Comparison of ENCODE assay signal across 21 cellular contexts in the genomic region with DNA sequence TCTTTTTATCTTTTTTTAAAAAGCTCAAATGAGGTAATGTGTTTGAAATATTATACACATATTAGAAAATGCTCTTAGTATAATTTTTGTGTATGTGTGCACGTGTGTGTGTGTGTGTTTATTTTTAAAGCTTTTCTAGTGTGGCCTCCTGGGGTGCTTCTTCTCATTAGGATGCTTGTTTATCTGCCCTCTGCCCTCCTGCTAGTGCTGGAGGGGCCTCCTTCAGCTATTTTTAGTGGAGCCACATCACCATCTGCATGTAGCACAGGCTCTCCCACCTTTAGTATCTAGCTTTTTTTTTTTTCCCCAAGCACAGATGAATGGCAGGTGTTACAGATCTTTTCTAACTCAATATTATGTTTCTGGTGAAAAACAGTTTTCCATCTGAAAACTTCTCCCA.
A peak's percentile ranks its signal among the peaks of the same experiment; 100 is the strongest.
DNase-seq lines count a peak whose midpoint lies in the region; ATAC-seq and TF ChIP-seq lines count a peak whose summit lies in the region.
"Had no signal": no experiment of that assay in that cellular context is flagged by ENCODE, and none has a peak within 500 bp of the region (broad histone marks: within the 10 kb centered on the region; RNA-seq: fewer than 3 reads in every experiment).

No MANE protein-coding gene starts in this region.

- WGBS in smooth muscle cell (ENCODE audit: low lambda C conversion rate): 57% methylated on average over 1 of the region's 1 CpG

- H2AFZ ChIP-seq in smooth muscle cell (ENCODE audit: low read depth): no peak overlapping the region
- H2AFZ ChIP-seq: PC-9 had no signal

- TF ChIP-seq CTCF in smooth muscle cell (IDR thresholded peaks at IDR 0.05; ENCODE audit: borderline replicate concordance, insufficient read depth, poor library complexity, severe bottlenecking): no peak

- peaks cover 6% of the 10 kb centered on the region for H3K4me1 ChIP-seq in iPS-15b (ENCODE audit: control insufficient read depth, insufficient read depth, low read length)
- no peaks in the 10 kb centered on the region for H3K4me1 ChIP-seq in smooth muscle cell (ENCODE audit: low read depth)
- H3K4me1 ChIP-seq: BLaER1 had no signal

- no peak overlapping the region for H3K4me2 ChIP-seq in smooth muscle cell
- H3K4me2 ChIP-seq: BLaER1, PC-9 had no signal

- intact Hi-C loops in left ventricle myocardium superior (cut with micrococcal nuclease) (no loop called here), Right ventricle myocardium inferior (cut with DNase I) (loop anchor here (10.0 kb wide), 1 partner anchor 166 kb away; no protein-coding TSS in a partner anchor)

- H3K27ac ChIP-seq in smooth muscle cell (ENCODE audit: low read depth): no peak overlapping the region
- H3K27ac ChIP-seq: BLaER1, PC-9 had no signal

- DNase-seq in left ventricle myocardium superior (no peak), Right ventricle myocardium inferior (ENCODE audit: missing footprints) (no peak), NCI-H1417 treated with DMSO at 0.1 percent for 48 hours (lab: John Stamatoyannopoulos, UW) (peak; percentile 28), NCI-H446 (lab: John Stamatoyannopoulos, UW) (no peak), KG1 (lab: John Stamatoyannopoulos, UW) (no peak), smooth muscle cell (lab: John Stamatoyannopoulos, UW; ENCODE audit: unreplicated experiment) (no peak)
- DNase-seq: CD4-positive, CD25-positive, alpha-beta regulatory T cell; DMS153; DND-41; IMR-90; NCI-H1105; NCI-H2029; NCI-H345; NCI-H524 treated with DMSO at 0.1 percent for 48 hours; NCI-H82; PC-9; SHP77; T-helper 1 cell had no signal

- peak overlapping the region; percentile 18 for H3K9ac ChIP-seq in iPS-15b (ENCODE audit: low read depth, low read length)
- H3K9ac ChIP-seq in smooth muscle cell (ENCODE audit: low read depth): no peak overlapping the region
- H3K9ac ChIP-seq: BLaER1 had no signal

- ATAC-seq in left ventricle myocardium superior (peak; percentile 63), Right ventricle myocardium inferior (no peak)
- ATAC-seq: HCT116 had no signal

- no peaks in the 10 kb centered on the region for H3K36me3 ChIP-seq in iPS-15b (ENCODE audit: control insufficient read depth, insufficient read depth, low read length)
- no peaks in the 10 kb centered on the region for H3K36me3 ChIP-seq in smooth muscle cell (ENCODE audit: low read depth)
- H3K36me3 ChIP-seq: BLaER1 had no signal

- no peaks in the 10 kb centered on the region for H3F3A ChIP-seq in smooth muscle cell (ENCODE audit: low read depth)

- H3K4me3 ChIP-seq in iPS-15b (ENCODE audit: low read depth, low read length) (no peak overlapping the region), smooth muscle cell (no peak overlapping the region)
- H3K4me3 ChIP-seq: BLaER1, PC-9 had no signal

- no peaks in the 10 kb centered on the region for H4K20me1 ChIP-seq in smooth muscle cell (ENCODE audit: low read depth)
- H4K20me1 ChIP-seq: BLaER1 had no signal

- H3K9me3 ChIP-seq in iPS-15b (ENCODE audit: control insufficient read depth, insufficient read depth, low read length) (no peaks in the 10 kb centered on the region), smooth muscle cell (replicated peaks; ENCODE audit: low read depth) (no peaks in the 10 kb centered on the region)
- H3K9me3 ChIP-seq: BLaER1 had no signal

- H3K27me3 ChIP-seq in iPS-15b (ENCODE audit: control insufficient read depth, insufficient read depth, low read length) (no peaks in the 10 kb centered on the region), smooth muscle cell (ENCODE audit: low read depth) (no peaks in the 10 kb centered on the region)
- H3K27me3 ChIP-seq: BLaER1 had no signal

- no peaks in the 10 kb centered on the region for H3K79me2 ChIP-seq in smooth muscle cell (ENCODE audit: low read depth)
